In genomic region chr1:31505884-31506497, GRCh38 we compare ENCODE assay signal across 1 cellular context.
A peak's percentile ranks its signal among the peaks of the same experiment; 100 is the strongest.
TF ChIP-seq lines count a peak whose summit lies in the region.

No MANE protein-coding gene starts in this region.

TF ChIP-seq in K562, 482 proteins besides CTCF, POLR2A, EP300 and RAD21 (continued from another document):
- TF ChIP-seq, protein P1, sequence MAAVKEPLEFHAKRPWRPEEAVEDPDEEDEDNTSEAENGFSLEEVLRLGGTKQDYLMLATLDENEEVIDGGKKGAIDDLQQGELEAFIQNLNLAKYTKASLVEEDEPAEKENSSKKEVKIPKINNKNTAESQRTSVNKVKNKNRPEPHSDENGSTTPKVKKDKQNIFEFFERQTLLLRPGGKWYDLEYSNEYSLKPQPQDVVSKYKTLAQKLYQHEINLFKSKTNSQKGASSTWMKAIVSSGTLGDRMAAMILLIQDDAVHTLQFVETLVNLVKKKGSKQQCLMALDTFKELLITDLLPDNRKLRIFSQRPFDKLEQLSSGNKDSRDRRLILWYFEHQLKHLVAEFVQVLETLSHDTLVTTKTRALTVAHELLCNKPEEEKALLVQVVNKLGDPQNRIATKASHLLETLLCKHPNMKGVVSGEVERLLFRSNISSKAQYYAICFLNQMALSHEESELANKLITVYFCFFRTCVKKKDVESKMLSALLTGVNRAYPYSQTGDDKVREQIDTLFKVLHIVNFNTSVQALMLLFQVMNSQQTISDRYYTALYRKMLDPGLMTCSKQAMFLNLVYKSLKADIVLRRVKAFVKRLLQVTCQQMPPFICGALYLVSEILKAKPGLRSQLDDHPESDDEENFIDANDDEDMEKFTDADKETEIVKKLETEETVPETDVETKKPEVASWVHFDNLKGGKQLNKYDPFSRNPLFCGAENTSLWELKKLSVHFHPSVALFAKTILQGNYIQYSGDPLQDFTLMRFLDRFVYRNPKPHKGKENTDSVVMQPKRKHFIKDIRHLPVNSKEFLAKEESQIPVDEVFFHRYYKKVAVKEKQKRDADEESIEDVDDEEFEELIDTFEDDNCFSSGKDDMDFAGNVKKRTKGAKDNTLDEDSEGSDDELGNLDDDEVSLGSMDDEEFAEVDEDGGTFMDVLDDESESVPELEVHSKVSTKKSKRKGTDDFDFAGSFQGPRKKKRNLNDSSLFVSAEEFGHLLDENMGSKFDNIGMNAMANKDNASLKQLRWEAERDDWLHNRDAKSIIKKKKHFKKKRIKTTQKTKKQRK (IDR thresholded peaks at IDR 0.05; ENCODE audit: borderline replicate concordance, low read depth, low read length), result no peak
- TF ChIP-seq MAZ (CRISPR knock-in tag; conservative IDR thresholded peaks at IDR 0.05 in 1 of 2, IDR thresholded peaks at IDR 0.05 in 1 of 2), result 0 out of 4 replicates have a peak, but pooled peaks of 1 of the 2 experiments have one; percentile 27
- no peak for TF ChIP-seq ZNF12 (CRISPR knock-in tag; IDR thresholded peaks at IDR 0.05)
- peak; percentile 63 for TF ChIP-seq VEZF1 (CRISPR knock-in tag; IDR thresholded peaks at IDR 0.05)
- no peak for TF ChIP-seq ZBTB7A (IDR thresholded peaks at IDR 0.05; ENCODE audit: borderline replicate concordance, control insufficient read depth, low read depth, low read length)
- 0 out of 2 replicates have a peak, but pooled peaks have one; percentile 45 for TF ChIP-seq BHLHE40 (IDR thresholded peaks at IDR 0.05; ENCODE audit: low read length)
- TF ChIP-seq ESRRA (IDR thresholded peaks at IDR 0.05; ENCODE audit: borderline replicate concordance, low read depth), result peak; percentile 78; the same call in 1 of the 2 replicates
- TF ChIP-seq, protein P2, sequence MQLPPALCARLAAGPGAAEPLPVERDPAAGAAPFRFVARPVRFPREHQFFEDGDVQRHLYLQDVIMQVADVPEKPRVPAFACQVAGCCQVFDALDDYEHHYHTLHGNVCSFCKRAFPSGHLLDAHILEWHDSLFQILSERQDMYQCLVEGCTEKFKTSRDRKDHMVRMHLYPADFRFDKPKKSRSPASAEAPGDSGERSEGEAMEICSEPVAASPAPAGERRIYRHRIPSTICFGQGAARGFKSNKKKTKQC (CRISPR knock-in tag; IDR thresholded peaks at IDR 0.05), result no peak
- TF ChIP-seq, protein P3, sequence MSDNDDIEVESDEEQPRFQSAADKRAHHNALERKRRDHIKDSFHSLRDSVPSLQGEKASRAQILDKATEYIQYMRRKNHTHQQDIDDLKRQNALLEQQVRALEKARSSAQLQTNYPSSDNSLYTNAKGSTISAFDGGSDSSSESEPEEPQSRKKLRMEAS (CRISPR knock-in tag; IDR thresholded peaks at IDR 0.05), result peak; percentile 22; the same call in 1 of the 2 replicates
- peak; percentile 72; the same call in 1 of the 2 replicates for TF ChIP-seq ZNF395 (CRISPR knock-in tag; IDR thresholded peaks at IDR 0.05)
- TF ChIP-seq TAF7 (tag; IDR thresholded peaks at IDR 0.05), result no peak
- TF ChIP-seq ZNF347 (CRISPR knock-in tag; IDR thresholded peaks at IDR 0.05; ENCODE audit: low read depth), result no peak
- no peak for TF ChIP-seq TEAD4 (IDR thresholded peaks at IDR 0.05; ENCODE audit: low read length)
- no peak for TF ChIP-seq TEAD4 (CRISPR knock-in tag; IDR thresholded peaks at IDR 0.05; ENCODE audit: borderline replicate concordance)
- TF ChIP-seq, protein P4, sequence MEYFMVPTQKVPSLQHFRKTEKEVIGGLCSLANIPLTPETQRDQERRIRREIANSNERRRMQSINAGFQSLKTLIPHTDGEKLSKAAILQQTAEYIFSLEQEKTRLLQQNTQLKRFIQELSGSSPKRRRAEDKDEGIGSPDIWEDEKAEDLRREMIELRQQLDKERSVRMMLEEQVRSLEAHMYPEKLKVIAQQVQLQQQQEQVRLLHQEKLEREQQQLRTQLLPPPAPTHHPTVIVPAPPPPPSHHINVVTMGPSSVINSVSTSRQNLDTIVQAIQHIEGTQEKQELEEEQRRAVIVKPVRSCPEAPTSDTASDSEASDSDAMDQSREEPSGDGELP (CRISPR knock-in tag; IDR thresholded peaks at IDR 0.05; ENCODE audit: borderline replicate concordance), result peak; percentile 35; the same call in 1 of the 2 replicates
- no peak for TF ChIP-seq PTBP1 (IDR thresholded peaks at IDR 0.05; ENCODE audit: low read depth, low read length)
- no peak for TF ChIP-seq RFX7 (CRISPR knock-in tag; IDR thresholded peaks at IDR 0.05)
- TF ChIP-seq ZNF785 (CRISPR knock-in tag; IDR thresholded peaks at IDR 0.05), result no peak
- no peak for TF ChIP-seq TAF1 (IDR thresholded peaks at IDR 0.05; ENCODE audit: control insufficient read depth, extremely low read depth, insufficient read depth, low read length, severe bottlenecking)
- peak; percentile 55; the same call in 1 of the 2 replicates for TF ChIP-seq ERF (CRISPR knock-in tag; IDR thresholded peaks at IDR 0.05)
- no peak for TF ChIP-seq BRCA1 (IDR thresholded peaks at IDR 0.05)
- TF ChIP-seq BRCA1 (CRISPR knock-in tag; IDR thresholded peaks at IDR 0.05), result no peak
- TF ChIP-seq ZNF589 (CRISPR knock-in tag; IDR thresholded peaks at IDR 0.05; ENCODE audit: low read depth), result peak; percentile 71; the same call in 1 of the 2 replicates
- TF ChIP-seq, protein P5, sequence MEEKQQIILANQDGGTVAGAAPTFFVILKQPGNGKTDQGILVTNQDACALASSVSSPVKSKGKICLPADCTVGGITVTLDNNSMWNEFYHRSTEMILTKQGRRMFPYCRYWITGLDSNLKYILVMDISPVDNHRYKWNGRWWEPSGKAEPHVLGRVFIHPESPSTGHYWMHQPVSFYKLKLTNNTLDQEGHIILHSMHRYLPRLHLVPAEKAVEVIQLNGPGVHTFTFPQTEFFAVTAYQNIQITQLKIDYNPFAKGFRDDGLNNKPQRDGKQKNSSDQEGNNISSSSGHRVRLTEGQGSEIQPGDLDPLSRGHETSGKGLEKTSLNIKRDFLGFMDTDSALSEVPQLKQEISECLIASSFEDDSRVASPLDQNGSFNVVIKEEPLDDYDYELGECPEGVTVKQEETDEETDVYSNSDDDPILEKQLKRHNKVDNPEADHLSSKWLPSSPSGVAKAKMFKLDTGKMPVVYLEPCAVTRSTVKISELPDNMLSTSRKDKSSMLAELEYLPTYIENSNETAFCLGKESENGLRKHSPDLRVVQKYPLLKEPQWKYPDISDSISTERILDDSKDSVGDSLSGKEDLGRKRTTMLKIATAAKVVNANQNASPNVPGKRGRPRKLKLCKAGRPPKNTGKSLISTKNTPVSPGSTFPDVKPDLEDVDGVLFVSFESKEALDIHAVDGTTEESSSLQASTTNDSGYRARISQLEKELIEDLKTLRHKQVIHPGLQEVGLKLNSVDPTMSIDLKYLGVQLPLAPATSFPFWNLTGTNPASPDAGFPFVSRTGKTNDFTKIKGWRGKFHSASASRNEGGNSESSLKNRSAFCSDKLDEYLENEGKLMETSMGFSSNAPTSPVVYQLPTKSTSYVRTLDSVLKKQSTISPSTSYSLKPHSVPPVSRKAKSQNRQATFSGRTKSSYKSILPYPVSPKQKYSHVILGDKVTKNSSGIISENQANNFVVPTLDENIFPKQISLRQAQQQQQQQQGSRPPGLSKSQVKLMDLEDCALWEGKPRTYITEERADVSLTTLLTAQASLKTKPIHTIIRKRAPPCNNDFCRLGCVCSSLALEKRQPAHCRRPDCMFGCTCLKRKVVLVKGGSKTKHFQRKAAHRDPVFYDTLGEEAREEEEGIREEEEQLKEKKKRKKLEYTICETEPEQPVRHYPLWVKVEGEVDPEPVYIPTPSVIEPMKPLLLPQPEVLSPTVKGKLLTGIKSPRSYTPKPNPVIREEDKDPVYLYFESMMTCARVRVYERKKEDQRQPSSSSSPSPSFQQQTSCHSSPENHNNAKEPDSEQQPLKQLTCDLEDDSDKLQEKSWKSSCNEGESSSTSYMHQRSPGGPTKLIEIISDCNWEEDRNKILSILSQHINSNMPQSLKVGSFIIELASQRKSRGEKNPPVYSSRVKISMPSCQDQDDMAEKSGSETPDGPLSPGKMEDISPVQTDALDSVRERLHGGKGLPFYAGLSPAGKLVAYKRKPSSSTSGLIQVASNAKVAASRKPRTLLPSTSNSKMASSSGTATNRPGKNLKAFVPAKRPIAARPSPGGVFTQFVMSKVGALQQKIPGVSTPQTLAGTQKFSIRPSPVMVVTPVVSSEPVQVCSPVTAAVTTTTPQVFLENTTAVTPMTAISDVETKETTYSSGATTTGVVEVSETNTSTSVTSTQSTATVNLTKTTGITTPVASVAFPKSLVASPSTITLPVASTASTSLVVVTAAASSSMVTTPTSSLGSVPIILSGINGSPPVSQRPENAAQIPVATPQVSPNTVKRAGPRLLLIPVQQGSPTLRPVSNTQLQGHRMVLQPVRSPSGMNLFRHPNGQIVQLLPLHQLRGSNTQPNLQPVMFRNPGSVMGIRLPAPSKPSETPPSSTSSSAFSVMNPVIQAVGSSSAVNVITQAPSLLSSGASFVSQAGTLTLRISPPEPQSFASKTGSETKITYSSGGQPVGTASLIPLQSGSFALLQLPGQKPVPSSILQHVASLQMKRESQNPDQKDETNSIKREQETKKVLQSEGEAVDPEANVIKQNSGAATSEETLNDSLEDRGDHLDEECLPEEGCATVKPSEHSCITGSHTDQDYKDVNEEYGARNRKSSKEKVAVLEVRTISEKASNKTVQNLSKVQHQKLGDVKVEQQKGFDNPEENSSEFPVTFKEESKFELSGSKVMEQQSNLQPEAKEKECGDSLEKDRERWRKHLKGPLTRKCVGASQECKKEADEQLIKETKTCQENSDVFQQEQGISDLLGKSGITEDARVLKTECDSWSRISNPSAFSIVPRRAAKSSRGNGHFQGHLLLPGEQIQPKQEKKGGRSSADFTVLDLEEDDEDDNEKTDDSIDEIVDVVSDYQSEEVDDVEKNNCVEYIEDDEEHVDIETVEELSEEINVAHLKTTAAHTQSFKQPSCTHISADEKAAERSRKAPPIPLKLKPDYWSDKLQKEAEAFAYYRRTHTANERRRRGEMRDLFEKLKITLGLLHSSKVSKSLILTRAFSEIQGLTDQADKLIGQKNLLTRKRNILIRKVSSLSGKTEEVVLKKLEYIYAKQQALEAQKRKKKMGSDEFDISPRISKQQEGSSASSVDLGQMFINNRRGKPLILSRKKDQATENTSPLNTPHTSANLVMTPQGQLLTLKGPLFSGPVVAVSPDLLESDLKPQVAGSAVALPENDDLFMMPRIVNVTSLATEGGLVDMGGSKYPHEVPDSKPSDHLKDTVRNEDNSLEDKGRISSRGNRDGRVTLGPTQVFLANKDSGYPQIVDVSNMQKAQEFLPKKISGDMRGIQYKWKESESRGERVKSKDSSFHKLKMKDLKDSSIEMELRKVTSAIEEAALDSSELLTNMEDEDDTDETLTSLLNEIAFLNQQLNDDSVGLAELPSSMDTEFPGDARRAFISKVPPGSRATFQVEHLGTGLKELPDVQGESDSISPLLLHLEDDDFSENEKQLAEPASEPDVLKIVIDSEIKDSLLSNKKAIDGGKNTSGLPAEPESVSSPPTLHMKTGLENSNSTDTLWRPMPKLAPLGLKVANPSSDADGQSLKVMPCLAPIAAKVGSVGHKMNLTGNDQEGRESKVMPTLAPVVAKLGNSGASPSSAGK (IDR thresholded peaks at IDR 0.05), result peak; percentile 22; the same call in 1 of the 2 replicates
- 0 out of 2 replicates have a peak, but pooled peaks have one; percentile 38 for TF ChIP-seq ZBTB17 (CRISPR knock-in tag; IDR thresholded peaks at IDR 0.05)
- 0 out of 2 replicates have a peak, but pooled peaks have one; percentile 35 for TF ChIP-seq DIDO1 (tag; IDR thresholded peaks at IDR 0.05; ENCODE audit: low read depth)
- no peak for TF ChIP-seq ZNF717 (CRISPR knock-in tag; IDR thresholded peaks at IDR 0.05)
- TF ChIP-seq HDAC2 (IDR thresholded peaks at IDR 0.05), result no peak
- TF ChIP-seq, protein P6, sequence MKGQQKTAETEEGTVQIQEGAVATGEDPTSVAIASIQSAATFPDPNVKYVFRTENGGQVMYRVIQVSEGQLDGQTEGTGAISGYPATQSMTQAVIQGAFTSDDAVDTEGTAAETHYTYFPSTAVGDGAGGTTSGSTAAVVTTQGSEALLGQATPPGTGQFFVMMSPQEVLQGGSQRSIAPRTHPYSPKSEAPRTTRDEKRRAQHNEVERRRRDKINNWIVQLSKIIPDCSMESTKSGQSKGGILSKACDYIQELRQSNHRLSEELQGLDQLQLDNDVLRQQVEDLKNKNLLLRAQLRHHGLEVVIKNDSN (CRISPR knock-in tag; IDR thresholded peaks at IDR 0.05), result peak; percentile 37; the same call in 1 of the 2 replicates
- TF ChIP-seq RB1 (IDR thresholded peaks at IDR 0.05; ENCODE audit: low read depth), result no peak
